ENCODE assay signal across 21 cellular contexts in the genomic region with DNA sequence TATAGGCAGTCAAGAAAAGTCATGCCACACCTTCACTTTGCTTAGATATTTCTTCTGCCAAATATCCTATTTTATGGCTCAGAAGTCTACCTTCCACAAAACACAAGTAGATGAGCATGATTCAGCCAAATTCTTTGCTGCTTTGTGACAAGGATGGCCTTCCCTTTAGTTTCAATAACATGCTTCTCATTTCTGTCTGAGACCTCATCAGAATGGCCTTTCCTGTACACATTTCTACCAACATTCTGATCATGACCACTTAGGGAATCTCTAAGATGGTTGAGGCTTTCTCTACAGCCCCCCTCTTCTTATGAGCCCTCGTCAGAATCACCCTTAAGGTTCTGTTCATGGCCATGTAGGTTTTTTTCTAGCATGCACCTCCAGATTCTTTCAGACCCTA.
DNase-seq lines count a peak whose midpoint lies in the region; FAIRE-seq and TF ChIP-seq lines count a peak whose summit lies in the region.
"Had no signal": no experiment of that assay in that cellular context is flagged by ENCODE, and none has a peak within 500 bp of the region (broad histone marks: within the 10 kb centered on the region; RNA-seq: fewer than 3 reads in every experiment).

No MANE protein-coding gene starts in this region.

- CTCF ChIA-PET in mammary epithelial cell (lab: Charles Lee; ENCODE audit: low non-redundant PET): no interaction called here

- H3K9me3 ChIP-seq in stomach smooth muscle (ENCODE audit: control insufficient read depth in 2 of 2, low read length in 2 of 2): no peaks in the 10 kb centered on the region
- no peaks in the 10 kb centered on the region for H3K9me3 ChIP-seq in mammary epithelial cell (replicated peaks; ENCODE audit: insufficient read depth, low read length)
- H3K9me3 ChIP-seq: heart left ventricle, tibial nerve had no signal

- no peak for TF ChIP-seq POLR2A in GM12891 (IDR thresholded peaks at IDR 0.05; ENCODE audit: low read depth, low read length)

- no peaks in the 10 kb centered on the region for H3K79me2 ChIP-seq in mammary epithelial cell (ENCODE audit: insufficient read depth, low read length)

- no peak overlapping the region for H3K4me3 ChIP-seq in foreskin fibroblast (ENCODE audit: low read depth in 1 of 2, low read length in 2 of 2)
- H3K4me3 ChIP-seq in stomach smooth muscle (ENCODE audit: low read length in 2 of 2): no peak overlapping the region
- no peak overlapping the region for H3K4me3 ChIP-seq in mammary epithelial cell (replicated peaks in 1 of 3; ENCODE audit: insufficient read depth in 1 of 3, low read depth in 2 of 3, low read length in 3 of 3)
- H3K4me3 ChIP-seq: heart left ventricle, tibial nerve had no signal

- peaks cover 53% of the 10 kb centered on the region for H3K4me1 ChIP-seq in stomach smooth muscle (ENCODE audit: control insufficient read depth, insufficient read depth, low read length)
- peaks cover 12% of the 10 kb centered on the region for H3K4me1 ChIP-seq in mammary epithelial cell (ENCODE audit: insufficient read depth, low read length)

- in situ Hi-C loops in mammary epithelial cell (cut with MboI; ENCODE audit: low sequenced_read_pairs in 2 of 2): loop anchor here in 1 of 2 donors (25.0 kb wide), 1 partner anchor 1441 kb away; no protein-coding TSS in a partner anchor

- DNase-seq in HCEC 1CT: peak; percentile 34
- peak; percentile 71 for DNase-seq in astrocyte of the hippocampus (ENCODE audit: low read depth, low spot score)
- peak; percentile 55 to 73 for DNase-seq in foreskin fibroblast
- no peak for DNase-seq in NCI-H187 treated with DMSO at 0.1 percent for 48 hours (lab: John Stamatoyannopoulos, UW)
- DNase-seq in GM12891 (ENCODE audit: insufficient read length, low spot score): no peak
- no peak for DNase-seq in NCI-H526 (lab: John Stamatoyannopoulos, UW)
- DNase-seq in mammary epithelial cell: no peak
- DNase-seq: activated CD4-positive, alpha-beta memory T cell treated with anti-CD3 and anti-CD28 coated beads for 36 hours; activated T-cell treated with anti-CD3 and anti-CD28 coated beads, Interleukin-2, amount 50 U/mL, for 4 hours; caudate nucleus; DMS 273 treated with DMSO at 0.1 percent for 48 hours; heart left ventricle; MM.1S; NCI-H2081; occipital lobe; stimulated activated CD4-positive, alpha-beta T cell treated with anti-CD3 and anti-CD28 coated beads, Interleukin-4, amount 100 ng/mL, for 24 hours had no signal

- no TSS peak for BruUV-seq in mammary epithelial cell (replicated peaks; lab: Mats Ljungman, UMichigan)

- H3K27ac ChIP-seq in stomach smooth muscle (ENCODE audit: low read length) (peak overlapping the region; percentile 80), mammary epithelial cell (ENCODE audit: insufficient read depth, low read depth, low read length) (no peak overlapping the region)
- H3K27ac ChIP-seq: C4-2B, VCaP had no signal

- TF ChIP-seq CTCF in foreskin fibroblast (IDR thresholded peaks at IDR 0.05; ENCODE audit: low read depth, low read length) (no peak), mammary epithelial cell (conservative IDR thresholded peaks at IDR 0.05 in 1 of 2, IDR thresholded peaks at IDR 0.05 in 1 of 2; ENCODE audit: extremely low read depth in 1 of 2, insufficient read depth in 1 of 2, low read depth in 1 of 2, low read length in 2 of 2) (no peak)

- H3K36me3 ChIP-seq in stomach smooth muscle (ENCODE audit: control insufficient read depth in 2 of 2, insufficient read depth in 2 of 2, low read length in 2 of 2): peaks cover 3 to 9% of the 10 kb centered on the region in 2 donors
- H3K36me3 ChIP-seq in mammary epithelial cell (ENCODE audit: insufficient read depth, low read length): no peaks in the 10 kb centered on the region
- H3K36me3 ChIP-seq: tibial nerve had no signal

- WGBS in mammary epithelial cell (ENCODE audit: low coverage, missing lambda C conversion rate): 71% methylated on average over 1 of the region's 1 CpG

- no peak overlapping the region for H3K4me2 ChIP-seq in mammary epithelial cell (ENCODE audit: insufficient read depth, low read depth, low read length)

- H4K20me1 ChIP-seq in mammary epithelial cell (ENCODE audit: insufficient read depth, low read length): no peaks in the 10 kb centered on the region

- FAIRE-seq in GM12891 (lab: Jason Lieb, UNC): no peak
- FAIRE-seq: HepG2 had no signal

- dilution Hi-C loops in mammary epithelial cell (cut with HindIII; ENCODE audit: low sequenced_read_pairs): loop anchor here (5.0 kb wide), 1 partner anchor 39 kb away; no protein-coding TSS in a partner anchor

- H3K27me3 ChIP-seq in stomach smooth muscle (ENCODE audit: control insufficient read depth in 1 of 2, insufficient read depth in 2 of 2, low read length in 2 of 2) (no peaks in the 10 kb centered on the region), mammary epithelial cell (ENCODE audit: insufficient read depth, low read length) (no peaks in the 10 kb centered on the region)
- H3K27me3 ChIP-seq: heart left ventricle, tibial nerve had no signal

- intact Hi-C loops in mammary epithelial cell (cut with micrococcal nuclease): no loop called here

- H3K9ac ChIP-seq in stomach smooth muscle (ENCODE audit: low read length in 2 of 2): peak overlapping the region in 1 of 2 donors; percentile 25
- H3K9ac ChIP-seq in mammary epithelial cell (ENCODE audit: insufficient read depth, low read length): no peak overlapping the region

- no peak overlapping the region for H2AFZ ChIP-seq in mammary epithelial cell (ENCODE audit: low read depth, low read length)

TF ChIP-seq in GM12891, 5 proteins besides CTCF, POLR2A, EP300 and RAD21:
- TF ChIP-seq POU2F2 (IDR thresholded peaks at IDR 0.05; ENCODE audit: low read depth, low read length) (no peak), POLR2AphosphoS5 (IDR thresholded peaks at IDR 0.05; ENCODE audit: low read depth, low read length) (no peak), PAX5 (IDR thresholded peaks at IDR 0.05; ENCODE audit: insufficient read depth, low read length, severe bottlenecking) (no peak), TAF1 (IDR thresholded peaks at IDR 0.05; ENCODE audit: low read depth, low read length) (no peak), SPI1 (IDR thresholded peaks at IDR 0.05; ENCODE audit: low read depth, low read length) (no peak)
TF ChIP-seq in GM12891: peak in this region for 0.

Comparison
In these comparisons a context has a peak if more than half of its experiments do, and no peak if none do; other contexts are left out.
1. DNase-seq: peak in HCEC 1CT (single experiment), astrocyte of the hippocampus (single experiment) and foreskin fibroblast (2 of 2); none in NCI-H187 treated with DMSO at 0.1 percent for 48 hours (single experiment), GM12891 (single experiment), NCI-H526 (0 of 2) and mammary epithelial cell (single experiment).